Comparison of ENCODE assay signal across 8 cellular contexts in genomic region chr2:218893349-218894167, GRCh38. TPM values are rescaled to one million over a fixed set of nuclear protein-coding genes. Genes with fewer than 3 reads are reported as not detected.
DNase-seq lines count a peak whose midpoint lies in the region; FAIRE-seq lines count a peak whose summit lies in the region.

No MANE protein-coding gene starts in this region.

- H3K36me3 ChIP-seq in NT2/D1 (ENCODE audit: insufficient read depth, insufficient read length, low read length) (no peaks in the 10 kb centered on the region), ectodermal cell (ENCODE audit: control insufficient read depth, insufficient read depth, low read length) (no peaks in the 10 kb centered on the region)

- 0 out of 2 replicates have a peak, but pooled peaks cover 4% of the 10 kb centered on the region for H3K9me3 ChIP-seq in NT2/D1 (ENCODE audit: insufficient read depth, low read length)
- H3K9me3 ChIP-seq in ectodermal cell (ENCODE audit: control insufficient read depth, low read length), result no peaks in the 10 kb centered on the region

- no peak for FAIRE-seq in RCC 7860 (lab: Jason Lieb, UNC)

- WGBS in ectodermal cell, 2 experiments, result 51 to 52% methylated on average over 8 of the region's 10 CpGs

- H3K4me1 ChIP-seq in NT2/D1 (ENCODE audit: insufficient read depth, insufficient read length) (peaks cover 30% of the 10 kb centered on the region), ectodermal cell (ENCODE audit: control insufficient read depth, insufficient read depth, low read length) (peaks cover 42% of the 10 kb centered on the region)

- peak overlapping the region; percentile 79 for H3K9ac ChIP-seq in NT2/D1 (ENCODE audit: insufficient read length, low read depth)

- H3K4me3 ChIP-seq in GM08714 (ENCODE audit: low read length) (peak overlapping the region; percentile 44), NT2/D1 (ENCODE audit: insufficient read length, low read depth) (peak overlapping the region; percentile 40), ectodermal cell (ENCODE audit: insufficient read depth, low read depth, low read length) (peak overlapping the region; percentile 15)

- intact Hi-C loops in posterior vena cava (cut with DNase I), result no loop called here

- DNase-seq in NT2/D1 (ENCODE audit: low read depth, low spot score) (no peak), posterior vena cava (ENCODE audit: low spot score) (peak; percentile 31), Kasumi-1 (lab: John Stamatoyannopoulos, UW) (no peak), foreskin melanocyte (no peak), middle frontal gyrus (ENCODE audit: extremely low spot score, low spot score) (no peak), RCC 7860 (ENCODE audit: low spot score) (no peak)

- H3K27ac ChIP-seq in ectodermal cell (ENCODE audit: insufficient read depth, low read depth, low read length, poor library complexity, severe bottlenecking), result no peak overlapping the region

- H3K27me3 ChIP-seq in NT2/D1 (ENCODE audit: insufficient read depth, insufficient read length), result peaks cover 94% of the 10 kb centered on the region
- H3K27me3 ChIP-seq in ectodermal cell (ENCODE audit: control insufficient read depth, insufficient read depth, low read length, poor library complexity, severe bottlenecking), result peaks cover 95% of the 10 kb centered on the region

RNA-seq across cellular contexts. Expression of gene WNT10A, which starts 12.9 kb away (rescaled TPM):
- 0.61 TPM for polyA plus RNA-seq in ectodermal cell (2013, experiment 1 of 4)
- 0.55 TPM for polyA plus RNA-seq in ectodermal cell (2013, experiment 2 of 4)
- polyA plus RNA-seq in ectodermal cell (2013, experiment 3 of 4), result 0.64 TPM
- 0.41 TPM for polyA plus RNA-seq in ectodermal cell (2013, experiment 4 of 4)
- not detected for total RNA-seq in posterior vena cava

RNA-seq across cellular contexts. Expression of gene WNT6, which starts 34.0 kb away (rescaled TPM):
- polyA plus RNA-seq in ectodermal cell (2013, experiment 1 of 4), result 0.39 TPM
- 0.25 TPM for polyA plus RNA-seq in ectodermal cell (2013, experiment 2 of 4)
- polyA plus RNA-seq in ectodermal cell (2013, experiment 3 of 4), result 0.27 TPM
- 0.41 TPM for polyA plus RNA-seq in ectodermal cell (2013, experiment 4 of 4)
- under 1 TPM; 0.23 to 0.24 TPM for total RNA-seq in posterior vena cava
